In the genomic region with DNA sequence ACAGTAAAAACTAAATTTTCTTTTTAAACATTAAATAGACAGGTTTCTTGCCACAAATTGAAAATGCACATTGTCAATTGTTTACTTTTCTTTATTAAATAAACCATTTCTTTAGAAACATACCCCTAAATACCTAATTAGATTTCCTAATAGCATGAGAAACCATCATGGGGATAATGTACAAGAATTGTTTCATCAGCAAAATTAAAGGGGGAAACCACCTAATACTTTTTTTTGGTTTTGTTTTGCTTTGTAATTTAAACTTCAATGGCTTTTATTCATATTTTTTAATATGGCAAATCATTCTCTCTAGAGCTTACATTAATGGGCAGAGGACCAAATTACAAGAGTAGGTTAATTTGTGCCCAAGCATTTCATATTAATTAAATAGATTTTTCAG, we compare ENCODE assay signal across 9 cellular contexts.
"Had no signal": no experiment of that assay in that cellular context is flagged by ENCODE, and none has a peak within 500 bp of the region (broad histone marks: within the 10 kb centered on the region; RNA-seq: fewer than 3 reads in every experiment).

No MANE protein-coding gene starts in this region.

- H3K4me3 Mint-ChIP-seq: GM23338, H9 had no signal

- DNase-seq: H9, HCEC 1CT, Karpas-422, KBM-7 had no signal

- H3K9me3 Mint-ChIP-seq: GM23338, H9 had no signal

- H3K4me1 Mint-ChIP-seq: GM23338, H9 had no signal

- H2AFZ ChIP-seq: GM23338 had no signal

- H3K9ac ChIP-seq: KMS-11 had no signal

- FAIRE-seq: H1, H54, HTR-8/SVneo had no signal

- ATAC-seq: GM23338 had no signal

- H3K4me2 ChIP-seq: GM23338, KMS-11 had no signal

- H3K4me3 ChIP-seq: GM23338 had no signal

- H3K27ac ChIP-seq: KMS-11 had no signal

- H3K27ac Mint-ChIP-seq: GM23338, H9 had no signal
